In genomic region chr20:36337886-36338285, GRCh38 we compare ENCODE assay signal across 1 cellular context.
TF ChIP-seq lines count a peak whose summit lies in the region.

No MANE protein-coding gene starts in this region.

TF ChIP-seq in SK-N-SH, 30 proteins besides CTCF, POLR2A, EP300 and RAD21:
- TF ChIP-seq TEAD4 (IDR thresholded peaks at IDR 0.05; ENCODE audit: borderline replicate concordance, insufficient read depth) (no peak), EZH2phosphoT487 (IDR thresholded peaks at IDR 0.05; ENCODE audit: borderline replicate concordance, low read depth) (no peak), SIN3A (IDR thresholded peaks at IDR 0.05; ENCODE audit: borderline replicate concordance, low read depth, low read length) (no peak), NFIC (IDR thresholded peaks at IDR 0.05; ENCODE audit: borderline replicate concordance) (no peak), GATA2 (CRISPR knock-in tag; IDR thresholded peaks at IDR 0.05) (no peak), NRF1 (IDR thresholded peaks at IDR 0.05; ENCODE audit: low read depth, low read length) (no peak), PBX3 (IDR thresholded peaks at IDR 0.05) (no peak), ZBTB33 (IDR thresholded peaks at IDR 0.05; ENCODE audit: borderline replicate concordance, low read depth) (no peak), TCF12 (IDR thresholded peaks at IDR 0.05) (no peak), MEF2A (IDR thresholded peaks at IDR 0.05; ENCODE audit: borderline replicate concordance, low read depth) (no peak), REST (IDR thresholded peaks at IDR 0.05; ENCODE audit: low read depth, low read length) (no peak)
